ENCODE assay signal across 1 cellular context in the genomic region with DNA sequence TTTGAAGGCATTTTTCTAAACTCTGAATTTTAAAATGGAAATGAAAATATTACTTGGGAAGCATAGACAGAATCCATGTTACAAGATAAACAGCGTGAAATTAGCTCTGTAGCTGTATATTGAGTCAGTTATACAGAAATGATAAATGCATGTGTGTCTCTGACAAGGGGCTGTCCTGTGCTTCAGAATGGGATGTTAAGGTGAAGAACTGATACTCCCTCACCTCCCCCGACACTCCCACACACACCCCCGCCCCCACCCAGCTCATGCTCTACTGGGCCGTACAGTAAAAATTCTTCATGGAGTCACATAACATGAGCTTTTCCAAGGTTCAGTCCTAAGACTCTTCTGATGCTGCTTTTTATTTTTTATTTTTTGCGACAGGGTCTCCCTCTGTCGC.
TF ChIP-seq lines count a peak whose summit lies in the region.

No MANE protein-coding gene starts in this region.

TF ChIP-seq in SK-N-SH treated with all-trans-retinoic acid at 6 μM for 48 hours, 23 proteins besides CTCF, POLR2A, EP300 and RAD21 (continued from another document):
- TF ChIP-seq, protein P1, sequence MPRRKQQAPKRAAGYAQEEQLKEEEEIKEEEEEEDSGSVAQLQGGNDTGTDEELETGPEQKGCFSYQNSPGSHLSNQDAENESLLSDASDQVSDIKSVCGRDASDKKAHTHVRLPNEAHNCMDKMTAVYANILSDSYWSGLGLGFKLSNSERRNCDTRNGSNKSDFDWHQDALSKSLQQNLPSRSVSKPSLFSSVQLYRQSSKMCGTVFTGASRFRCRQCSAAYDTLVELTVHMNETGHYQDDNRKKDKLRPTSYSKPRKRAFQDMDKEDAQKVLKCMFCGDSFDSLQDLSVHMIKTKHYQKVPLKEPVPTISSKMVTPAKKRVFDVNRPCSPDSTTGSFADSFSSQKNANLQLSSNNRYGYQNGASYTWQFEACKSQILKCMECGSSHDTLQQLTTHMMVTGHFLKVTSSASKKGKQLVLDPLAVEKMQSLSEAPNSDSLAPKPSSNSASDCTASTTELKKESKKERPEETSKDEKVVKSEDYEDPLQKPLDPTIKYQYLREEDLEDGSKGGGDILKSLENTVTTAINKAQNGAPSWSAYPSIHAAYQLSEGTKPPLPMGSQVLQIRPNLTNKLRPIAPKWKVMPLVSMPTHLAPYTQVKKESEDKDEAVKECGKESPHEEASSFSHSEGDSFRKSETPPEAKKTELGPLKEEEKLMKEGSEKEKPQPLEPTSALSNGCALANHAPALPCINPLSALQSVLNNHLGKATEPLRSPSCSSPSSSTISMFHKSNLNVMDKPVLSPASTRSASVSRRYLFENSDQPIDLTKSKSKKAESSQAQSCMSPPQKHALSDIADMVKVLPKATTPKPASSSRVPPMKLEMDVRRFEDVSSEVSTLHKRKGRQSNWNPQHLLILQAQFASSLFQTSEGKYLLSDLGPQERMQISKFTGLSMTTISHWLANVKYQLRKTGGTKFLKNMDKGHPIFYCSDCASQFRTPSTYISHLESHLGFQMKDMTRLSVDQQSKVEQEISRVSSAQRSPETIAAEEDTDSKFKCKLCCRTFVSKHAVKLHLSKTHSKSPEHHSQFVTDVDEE (CRISPR knock-in tag; IDR thresholded peaks at IDR 0.05), result no peak
